In the genomic region with DNA sequence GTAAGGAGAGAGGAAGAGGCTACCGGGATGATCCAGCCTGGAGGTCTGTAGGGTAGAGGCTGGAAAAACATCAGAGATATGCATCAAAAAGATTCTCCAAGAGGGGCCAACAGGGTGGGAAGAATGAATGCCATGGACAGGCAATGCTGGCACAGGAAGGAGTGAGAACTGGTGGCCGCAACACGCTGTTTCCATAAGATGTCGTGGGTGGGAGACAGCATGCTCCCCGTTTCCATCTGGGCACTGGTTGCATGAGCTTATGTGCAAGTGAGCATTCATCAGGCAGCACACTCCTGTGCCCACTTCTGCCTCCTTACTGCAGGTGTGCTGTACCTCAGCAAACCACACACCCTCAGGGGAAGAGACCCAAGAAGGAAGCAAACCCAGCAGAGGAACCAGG, we compare ENCODE assay signal across 25 cellular contexts. TPM values are rescaled to one million over a fixed set of nuclear protein-coding genes. Genes with fewer than 3 reads are reported as not detected.
A peak's percentile ranks its signal among the peaks of the same experiment; 100 is the strongest.
DNase-seq lines count a peak whose midpoint lies in the region; ATAC-seq, FAIRE-seq and TF ChIP-seq lines count a peak whose summit lies in the region.
"Had no signal": no experiment of that assay in that cellular context is flagged by ENCODE, and none has a peak within 500 bp of the region (broad histone marks: within the 10 kb centered on the region; RNA-seq: fewer than 3 reads in every experiment).

No MANE protein-coding gene starts in this region.

- H4K20me1 ChIP-seq in Karpas-422 (ENCODE audit: insufficient read depth, low read depth, low read length): no peaks in the 10 kb centered on the region
- peaks cover 2 to 3% of the 10 kb centered on the region in 2 experiments for H4K20me1 ChIP-seq in H1 (replicated peaks in 1 of 2; ENCODE audit: control insufficient read depth in 1 of 2, insufficient read depth in 2 of 2, low read length in 2 of 2)

- H4K8ac ChIP-seq in H1 (ENCODE audit: extremely low read depth, insufficient read depth, low read length) (no peak overlapping the region; the same call in 1 of the 2 replicates), neuronal stem cell (ENCODE audit: low read depth, low read length) (no peak overlapping the region)

- H2BK12ac ChIP-seq in H1 (ENCODE audit: low read depth, low read length): 0 out of 2 replicates have a peak overlapping the region, but pooled peaks have one; percentile 44
- H2BK12ac ChIP-seq in neuronal stem cell (ENCODE audit: low read length): no peak overlapping the region

- H2AFZ ChIP-seq in Karpas-422 (ENCODE audit: low read length) (no peak overlapping the region), H1 (ENCODE audit: low read length) (no peak overlapping the region), neuronal stem cell (ENCODE audit: low read length) (no peak overlapping the region)

- H2BK20ac ChIP-seq in H1 (ENCODE audit: low read length): no peak overlapping the region

- H3K4me3 ChIP-seq in Karpas-422 (ENCODE audit: low read length) (no peak overlapping the region), H1 (ENCODE audit: extremely low read depth in 1 of 4, insufficient read depth in 2 of 4, low read depth in 3 of 4, low read length in 4 of 4) (no peak overlapping the region), neuronal stem cell (ENCODE audit: low read length in 2 of 2) (no peak overlapping the region), vagina (no peak overlapping the region)
- H3K4me3 ChIP-seq: K562 had no signal

- TF ChIP-seq POLR2A in H1 (IDR thresholded peaks at IDR 0.05; ENCODE audit: control extremely low read depth in 1 of 2, low read depth in 2 of 2, low read length in 2 of 2) (no peak), vagina (IDR thresholded peaks at IDR 0.05) (no peak)

- no peak for TF ChIP-seq EP300 in H1 (IDR thresholded peaks at IDR 0.05; ENCODE audit: borderline replicate concordance in 1 of 2, low read depth in 2 of 2, low read length in 2 of 2)

- H3K79me1 ChIP-seq in H1 (ENCODE audit: low read depth, low read length) (peaks cover 19% of the 10 kb centered on the region), neuronal stem cell (ENCODE audit: low read depth, low read length) (no peaks in the 10 kb centered on the region)

- no peak for FAIRE-seq in H1 (lab: Jason Lieb, UNC)
- FAIRE-seq: A204.1, GM12892, GM18507, H54, HTR-8/SVneo, K562 had no signal

- H3K14ac ChIP-seq in H1 (ENCODE audit: insufficient read length) (no peak overlapping the region), neuronal stem cell (ENCODE audit: low read length) (no peak overlapping the region)

- intact Hi-C loops in vagina (cut with DNase I): no loop called here

- H4K5ac ChIP-seq in H1 (ENCODE audit: insufficient read length, low read depth, low read length): no peak overlapping the region

- H2BK15ac ChIP-seq in H1 (ENCODE audit: low read length) (0 out of 2 replicates have a peak overlapping the region, but pooled peaks have one; percentile 47), neuronal stem cell (ENCODE audit: low read length) (no peak overlapping the region)

- H3K18ac ChIP-seq in H1 (ENCODE audit: extremely low read depth, low read length) (no peak overlapping the region), neuronal stem cell (ENCODE audit: low read length) (peak overlapping the region; percentile 7)

- H3K9me3 ChIP-seq in Karpas-422 (ENCODE audit: low read length): peaks cover 26% of the 10 kb centered on the region
- no peaks in the 10 kb centered on the region for H3K9me3 ChIP-seq in H1 (ENCODE audit: insufficient read depth in 2 of 2, low read depth in 1 of 2, low read length in 1 of 2)
- H3K9me3 ChIP-seq in neuronal stem cell (replicated peaks in 1 of 2; ENCODE audit: control insufficient read depth in 2 of 2, insufficient read depth in 1 of 2, low read depth in 1 of 2, low read length in 2 of 2): no peaks in the 10 kb centered on the region
- H3K9me3 ChIP-seq in vagina: no peaks in the 10 kb centered on the region
- H3K9me3 ChIP-seq: BE2C had no signal

- H3K36me3 ChIP-seq in Karpas-422 (ENCODE audit: insufficient read depth, low read length) (no peaks in the 10 kb centered on the region), H1 (ENCODE audit: control insufficient read depth in 2 of 4, insufficient read depth in 4 of 4, low read length in 3 of 4) (no peaks in the 10 kb centered on the region), neuronal stem cell (replicated peaks in 1 of 2; ENCODE audit: control insufficient read depth in 2 of 2, insufficient read depth in 2 of 2, low read length in 2 of 2) (no peaks in the 10 kb centered on the region), vagina (no peaks in the 10 kb centered on the region)
- H3K36me3 ChIP-seq: BE2C had no signal

- H3K4me2 ChIP-seq in Karpas-422 (ENCODE audit: low read depth, low read length, poor library complexity, severe bottlenecking): no peak overlapping the region
- no peak overlapping the region for H3K4me2 ChIP-seq in H1 (ENCODE audit: insufficient read depth in 1 of 2, low read depth in 2 of 2, low read length in 2 of 2)
- no peak overlapping the region for H3K4me2 ChIP-seq in neuronal stem cell (ENCODE audit: insufficient read depth, low read length, poor library complexity, severe bottlenecking)

- CTCF ChIA-PET in H1 (lab: Charles Lee; ENCODE audit: partially characterized antibody): interaction anchor here (1.1 to 1.5 kb wide), 3 partner anchors 18 to 133 kb away, joined by 3 to 5 read pairs (median 4); no protein-coding TSS in a partner anchor

- H2BK5ac ChIP-seq in H1 (ENCODE audit: low read depth, low read length): peak overlapping the region; percentile 64; the same call in 1 of the 2 replicates
- no peak overlapping the region for H2BK5ac ChIP-seq in neuronal stem cell (ENCODE audit: low read length)

- no peak for TF ChIP-seq RAD21 in H1 (IDR thresholded peaks at IDR 0.05 in 1 of 2, conservative IDR thresholded peaks at IDR 0.05 in 1 of 2; ENCODE audit: low read depth in 2 of 2, low read length in 2 of 2)

- H2BK120ac ChIP-seq in H1 (replicated peaks; ENCODE audit: low read depth, low read length): no peak overlapping the region
- no peak overlapping the region for H2BK120ac ChIP-seq in neuronal stem cell (ENCODE audit: low read depth, low read length)

- no peaks in the 10 kb centered on the region for H3K27me3 ChIP-seq in Karpas-422 (ENCODE audit: low read length)
- H3K27me3 ChIP-seq in H1 (replicated peaks in 1 of 4; ENCODE audit: control insufficient read depth in 3 of 4, extremely low read depth in 1 of 4, insufficient read depth in 3 of 4, low read length in 3 of 4): no peaks in the 10 kb centered on the region
- H3K27me3 ChIP-seq in neuronal stem cell (ENCODE audit: control insufficient read depth in 3 of 3, insufficient read depth in 3 of 3, low read depth in 1 of 3, low read length in 3 of 3): no peaks in the 10 kb centered on the region
- no peaks in the 10 kb centered on the region for H3K27me3 ChIP-seq in vagina
- H3K27me3 ChIP-seq: BE2C had no signal

- H3K79me2 ChIP-seq in Karpas-422 (ENCODE audit: low read length) (no peaks in the 10 kb centered on the region), H1 (ENCODE audit: control insufficient read depth in 1 of 2, insufficient read depth in 2 of 2, low read length in 2 of 2) (peaks cover 10 to 94% of the 10 kb centered on the region in 2 experiments; a peak in 3 of 4 replicates)

- H3K56ac ChIP-seq in H1 (replicated peaks; ENCODE audit: insufficient read length, low read depth, low read length): no peak overlapping the region

- no peaks in the 10 kb centered on the region for H3K9me2 ChIP-seq in Karpas-422 (replicated peaks; ENCODE audit: insufficient read depth, low read length)

- H3K23ac ChIP-seq in H1 (ENCODE audit: insufficient read length): no peak overlapping the region
- H3K23ac ChIP-seq in neuronal stem cell (ENCODE audit: low read depth, low read length, poor library complexity): no peak overlapping the region

- H3K4ac ChIP-seq in H1 (replicated peaks; ENCODE audit: insufficient read length, low read depth, low read length) (no peak overlapping the region), neuronal stem cell (ENCODE audit: low read length) (no peak overlapping the region)

- H3K4me1 ChIP-seq in Karpas-422 (ENCODE audit: low read length) (no peaks in the 10 kb centered on the region), H1 (replicated peaks in 1 of 4; ENCODE audit: control insufficient read depth in 3 of 4, insufficient read depth in 4 of 4, low read length in 3 of 4) (peaks cover 4 to 19% (median 12%) of the 10 kb centered on the region in 4 experiments), neuronal stem cell (ENCODE audit: control insufficient read depth in 2 of 2, insufficient read depth in 1 of 2, low read depth in 1 of 2, low read length in 2 of 2) (peaks cover 0 to 11% of the 10 kb centered on the region in 2 donors), vagina (no peaks in the 10 kb centered on the region)
- H3K4me1 ChIP-seq: BE2C had no signal

- TF ChIP-seq CTCF in H1 (IDR thresholded peaks at IDR 0.05; ENCODE audit: control extremely low read depth in 1 of 3, insufficient read depth in 1 of 3, low read depth in 1 of 3, low read length in 3 of 3): no peak
- TF ChIP-seq CTCF in vagina (IDR thresholded peaks at IDR 0.05): no peak

- H2AK5ac ChIP-seq in H1 (ENCODE audit: low read depth, low read length) (peak overlapping the region; percentile 88; the same call in 1 of the 2 replicates), neuronal stem cell (ENCODE audit: low read depth, low read length) (no peak overlapping the region)

- DNase-seq in Karpas-422 (peak; percentile 12), H1 (ENCODE audit: low read depth in 1 of 2, low spot score in 2 of 2) (no peak), neuronal stem cell (ENCODE audit: low spot score) (no peak), NCI-H1436 (lab: John Stamatoyannopoulos, UW) (no peak), vagina (ENCODE audit: extremely low spot score in 2 of 2) (no peak)
- DNase-seq in activated effector memory CD4-positive, alpha-beta T cell treated with anti-CD3 and anti-CD28 coated beads, Interleukin-2, amount 50 U/mL, for 16 hours: no peak
- DNase-seq: ACHN; BE2C; C1 segment of cervical spinal cord; CD4-positive, CD25-positive, alpha-beta regulatory T cell; CD8-positive, alpha-beta memory T cell; COR-L47; DMS 273 treated with DMSO at 0.1 percent for 48 hours; GDM1; HCEC 1CT; IMR-90 had no signal

- no peaks in the 10 kb centered on the region for H3K23me2 ChIP-seq in H1 (ENCODE audit: low read depth, low read length)

- POLR2A ChIA-PET in H1 (lab: Charles Lee; ENCODE audit: partially characterized antibody): interaction anchor here (1.2 to 1.7 kb wide), 2 partner anchors 8 to 23 kb away, joined by 3 to 4 read pairs; no protein-coding TSS in a partner anchor

- ATAC-seq in GM21825 (IDR thresholded peaks at IDR 0.05; ENCODE audit: unreplicated experiment): no peak
- ATAC-seq: K562 had no signal

- 76% methylated on average over 5 of the region's 5 CpGs; no CpG with 5 or more reads in 1 of the 2 experiments for WGBS in H1 (ENCODE audit: extremely low coverage in 1 of 2, insufficient coverage in 1 of 2, insufficient read length in 1 of 2, insufficient replicate concordance in 2 of 2, low coverage in 1 of 2, low lambda C conversion rate in 2 of 2, missing lambda C conversion rate in 1 of 2), 2 experiments
- no CpG with 5 or more reads among the region's 5 CpGs for WGBS in neuronal stem cell (ENCODE audit: extremely low coverage in 2 of 2, insufficient read length in 2 of 2, insufficient replicate concordance in 1 of 2), 2 donors

- no peak overlapping the region for H4K91ac ChIP-seq in H1 (replicated peaks; ENCODE audit: insufficient read length, low read length)
- H4K91ac ChIP-seq in neuronal stem cell (ENCODE audit: low read depth, low read length, poor library complexity): no peak overlapping the region

- no peak overlapping the region for H3K9ac ChIP-seq in Karpas-422 (ENCODE audit: low read length)
- no peak overlapping the region for H3K9ac ChIP-seq in H1 (replicated peaks in 1 of 4; ENCODE audit: extremely low read depth in 1 of 4, low read depth in 3 of 4, low read length in 3 of 4)
- H3K9ac ChIP-seq in neuronal stem cell (ENCODE audit: low read depth, low read length, poor library complexity): no peak overlapping the region

- no peak overlapping the region for H3K27ac ChIP-seq in Karpas-422 (ENCODE audit: low read length)
- H3K27ac ChIP-seq in H1 (ENCODE audit: low read depth, low read length): no peak overlapping the region
- H3K27ac ChIP-seq in neuronal stem cell (replicated peaks; ENCODE audit: low read length): no peak overlapping the region
- peak overlapping the region; percentile 17 for H3K27ac ChIP-seq in temporal lobe (ENCODE audit: low read depth, low read length)
- H3K27ac ChIP-seq in vagina: no peak overlapping the region
- H3K27ac ChIP-seq: HL-60 had no signal

RNA-seq across cellular contexts. Expression of gene GABRB3, which starts 59.4 kb away (rescaled TPM):
- not detected in 2 replicates for total RNA-seq in Karpas-422 (2014; rRNA removed; shearing (Covaris generic); ENCODE audit: low replicate concordance)
- 163 TPM in 2 replicates for total RNA-seq in H1 (2021; fragmentation: NEBNext Ultra II Directional; extraction: Animal tissue kit (Norgen Biotek cat#: 25700))
- 88.5 and 98.8 TPM in 2 replicates for polyA plus RNA-seq in H1 (2011; rRNA removed)
- polyA plus RNA-seq in H1 (2011; cell fraction: cytosol; rRNA removed): 80.6 TPM
- polyA plus RNA-seq in H1 (2011; cell fraction: nucleus; rRNA removed): 117 TPM
- polyA plus RNA-seq in H1 (2012, experiment 1 of 2): 94.3 to 128 TPM (median 127 TPM) in 4 replicates
- polyA plus RNA-seq in H1 (2012, experiment 2 of 2): 8.9 TPM
- polyA plus RNA-seq in H1 (2013, experiment 1 of 2): 128 TPM
- 141 TPM for polyA plus RNA-seq in H1 (2013, experiment 2 of 2)
- 286 and 396 TPM in 2 replicates for polyA minus RNA-seq in H1 (2011; rRNA and poly(A)+ RNA removed)
- polyA minus RNA-seq in H1 (2011; cell fraction: cytosol; rRNA and poly(A)+ RNA removed): 84.6 TPM
- 179 TPM for polyA minus RNA-seq in H1 (2011; cell fraction: nucleus; rRNA and poly(A)+ RNA removed)
- 9.6 TPM for polyA plus RNA-seq in neuronal stem cell (2013, experiment 1 of 2)
- 10.0 TPM for polyA plus RNA-seq in neuronal stem cell (2013, experiment 2 of 2)
- total RNA-seq in temporal lobe (102 TPM), vagina (not detected)
- total RNA-seq: CD4-positive, CD25-positive, alpha-beta regulatory T cell; CD8-positive, alpha-beta memory T cell had no signal
- polyA plus RNA-seq: CD8-positive, alpha-beta memory T cell had no signal

Comparison
In these comparisons a context has a peak if more than half of its experiments do, and no peak if none do; other contexts are left out.
1. RNA of gene GABRB3, which starts 59.4 kb away (total RNA-seq): 163 TPM in H1 and 102 TPM in temporal lobe (single experiment); not detected in vagina (single experiment) and not detected in Karpas-422; every median in the first group is over 10 times any median in the second.